In genomic region chr10:49771046-49771445, GRCh38 we compare ENCODE assay signal across 3 cellular contexts. TPM values are rescaled to one million over a fixed set of nuclear protein-coding genes. Genes with fewer than 3 reads are reported as not detected.
"Had no signal": no experiment of that assay in that cellular context is flagged by ENCODE, and none has a peak within 500 bp of the region (broad histone marks: within the 10 kb centered on the region; RNA-seq: fewer than 3 reads in every experiment).

No MANE protein-coding gene starts in this region.

RNA-seq across cellular contexts. Expression of gene OGDHL, which starts 8.9 kb away (rescaled TPM):
- total RNA-seq: activated B cell treated with CpG ODN at 0.5 μM for 24 hours, ascending aorta, bronchial epithelial cell had no signal
